In genomic region chr5:157100140-157100679, GRCh38 we compare ENCODE assay signal across 10 cellular contexts. TPM values are rescaled to one million over a fixed set of nuclear protein-coding genes. Genes with fewer than 3 reads are reported as not detected.
DNase-seq lines count a peak whose midpoint lies in the region; ATAC-seq and TF ChIP-seq lines count a peak whose summit lies in the region.
"Had no signal": no experiment of that assay in that cellular context is flagged by ENCODE, and none has a peak within 500 bp of the region (broad histone marks: within the 10 kb centered on the region; RNA-seq: fewer than 3 reads in every experiment).

No MANE protein-coding gene starts in this region.

- peak overlapping the region; percentile 95 for H3K27ac Mint-ChIP-seq in activated CD8-positive, alpha-beta T cell treated with anti-CD3 and anti-CD28 coated beads for 36 hours

- POLR2A ChIA-PET in activated CD8-positive, alpha-beta T cell treated with anti-CD3 and anti-CD28 coated beads for 36 hours (lab: Charles Lee), result interaction anchor here (0.7 to 3.3 kb wide), 2 partner anchors 16 to 121 kb away, joined by 3 to 11 read pairs; no protein-coding TSS in a partner anchor

- peak; percentile 37 for ATAC-seq in HG02885 (IDR thresholded peaks at IDR 0.05; ENCODE audit: poor library complexity, unreplicated experiment)
- peak; percentile 92 for ATAC-seq in activated CD8-positive, alpha-beta T cell treated with anti-CD3 and anti-CD28 coated beads for 36 hours
- ATAC-seq in HG03469 (IDR thresholded peaks at IDR 0.05; ENCODE audit: unreplicated experiment), result no peak
- ATAC-seq: left colon had no signal

- DNase-seq in EH (ENCODE audit: low read depth) (peak; percentile 79), kidney tubule cell (ENCODE audit: low spot score) (peak; percentile 73), retina (no peak), COR-L47 (lab: John Stamatoyannopoulos, UW) (no peak), DMS79 (lab: John Stamatoyannopoulos, UW) (no peak)
- DNase-seq in activated CD8-positive, alpha-beta T cell treated with anti-CD3 and anti-CD28 coated beads for 36 hours, result peak; percentile 78
- DNase-seq: left colon, NCI-H1417 had no signal

- intact Hi-C loops in activated CD8-positive, alpha-beta T cell treated with anti-CD3 and anti-CD28 coated beads for 36 hours (cut with micrococcal nuclease), result no loop called here

- H3K27me3 Mint-ChIP-seq in activated CD8-positive, alpha-beta T cell treated with anti-CD3 and anti-CD28 coated beads for 36 hours, result no peaks in the 10 kb centered on the region

- peaks cover 36% of the 10 kb centered on the region for H3K4me1 Mint-ChIP-seq in activated CD8-positive, alpha-beta T cell treated with anti-CD3 and anti-CD28 coated beads for 36 hours (ENCODE audit: low read depth)

- H3K9me3 Mint-ChIP-seq in activated CD8-positive, alpha-beta T cell treated with anti-CD3 and anti-CD28 coated beads for 36 hours, result peaks cover 1% of the 10 kb centered on the region

- peaks cover 43% of the 10 kb centered on the region for H3K36me3 Mint-ChIP-seq in activated CD8-positive, alpha-beta T cell treated with anti-CD3 and anti-CD28 coated beads for 36 hours (ENCODE audit: low read depth)

- H3K4me3 Mint-ChIP-seq in activated CD8-positive, alpha-beta T cell treated with anti-CD3 and anti-CD28 coated beads for 36 hours, result peak overlapping the region; percentile 35

- CTCF ChIA-PET in activated CD8-positive, alpha-beta T cell treated with anti-CD3 and anti-CD28 coated beads for 36 hours (lab: Charles Lee), result no interaction called here

- TF ChIP-seq CTCF in activated CD8-positive, alpha-beta T cell treated with anti-CD3 and anti-CD28 coated beads for 36 hours (IDR thresholded peaks at IDR 0.05), result no peak

RNA-seq across cellular contexts. Expression of gene HAVCR2, which starts 8.6 kb away (rescaled TPM):
- 10 to 100 TPM; 28.7 to 34.6 TPM for total RNA-seq in activated CD8-positive, alpha-beta T cell treated with anti-CD3 and anti-CD28 coated beads for 36 hours

RNA-seq across cellular contexts. Expression of gene HAVCR1, which starts 41.3 kb away (rescaled TPM):
- under 1 TPM in 1 of 2 experiments, not detected in 1; 0.54 TPM for total RNA-seq in activated CD8-positive, alpha-beta T cell treated with anti-CD3 and anti-CD28 coated beads for 36 hours

RNA-seq across cellular contexts. Expression of gene MED7, which starts 42.5 kb away (rescaled TPM):
- total RNA-seq in activated CD8-positive, alpha-beta T cell treated with anti-CD3 and anti-CD28 coated beads for 36 hours, result 10 to 100 TPM; 13.6 to 13.7 TPM

Comparison
In these comparisons a context has a peak if more than half of its experiments do, and no peak if none do; other contexts are left out.
1. DNase-seq: peak in EH (single experiment), activated CD8-positive, alpha-beta T cell treated with anti-CD3 and anti-CD28 coated beads for 36 hours (single experiment) and kidney tubule cell (single experiment); none in retina (single experiment), COR-L47 (single experiment) and DMS79 (single experiment).